ENCODE assay signal across 8 cellular contexts in the genomic region with DNA sequence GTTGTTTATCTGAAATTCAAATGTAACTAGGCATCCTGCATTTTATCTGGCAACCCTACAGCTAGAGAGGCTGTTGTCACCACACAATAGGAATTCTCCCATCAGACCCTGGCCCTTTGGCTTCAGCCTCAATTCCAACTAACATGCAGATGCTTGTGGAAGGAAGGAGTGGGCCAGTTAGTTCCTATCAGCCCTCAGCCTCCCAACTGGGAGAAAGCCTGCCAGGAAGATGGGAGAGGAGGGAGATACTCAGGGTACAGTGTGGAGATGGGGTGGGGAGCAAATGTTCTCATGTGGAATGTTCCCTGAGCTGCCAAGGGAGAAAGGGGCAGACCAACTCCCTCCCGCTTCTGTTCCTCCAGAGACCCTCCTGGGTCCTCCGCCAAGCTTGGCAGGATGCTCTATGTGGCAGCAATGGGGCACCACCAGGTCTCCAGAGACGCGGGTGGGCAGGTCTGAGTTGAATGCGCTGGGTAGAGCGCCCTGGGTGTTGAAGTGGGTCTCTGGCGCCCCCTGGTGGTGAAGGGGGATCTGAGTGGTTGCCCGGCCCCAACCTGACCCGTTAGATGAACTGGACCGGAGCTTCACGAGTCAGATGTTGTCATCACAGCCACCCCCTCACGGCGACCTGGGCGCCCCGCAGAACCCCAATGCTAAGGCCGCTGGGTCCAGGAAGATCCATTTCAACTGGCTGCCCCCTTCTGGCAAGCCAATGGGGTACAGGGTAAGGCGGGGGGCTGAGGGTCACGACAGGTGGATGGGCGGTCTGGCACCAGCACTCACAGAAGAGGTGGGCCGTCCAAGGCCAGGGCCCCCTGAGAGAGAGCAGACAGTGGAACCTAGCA. TPM values are rescaled to one million over a fixed set of nuclear protein-coding genes. Genes with fewer than 3 reads are reported as not detected.
DNase-seq lines count a peak whose midpoint lies in the region; ATAC-seq and TF ChIP-seq lines count a peak whose summit lies in the region.

No MANE protein-coding gene starts in this region.

- DNase-seq in GDM1 (lab: John Stamatoyannopoulos, UW) (peak; percentile 51), LNCaP clone FGC (ENCODE audit: low read depth) (no peak), RWPE1 (ENCODE audit: low spot score) (peak; percentile 55), fibroblast of the aortic adventitia (ENCODE audit: low read depth) (peak; percentile 71), stromal cell of bone marrow (ENCODE audit: low read depth) (peak; percentile 36)

- peaks cover 27 to 28% of the 10 kb centered on the region in 2 experiments for H3K4me1 ChIP-seq in neutrophil (ENCODE audit: control insufficient read depth in 1 of 2, insufficient read depth in 1 of 2, low read depth in 1 of 2, low read length in 1 of 2)

- H3K9me3 ChIP-seq in neutrophil = no peaks in the 10 kb centered on the region

- POLR2A ChIA-PET in RWPE1 (lab: Yijun Ruan, JAX; ENCODE audit: low non-redundant PET) = no interaction called here

- H3K9me3 Mint-ChIP-seq in activated T-helper 17 cell treated with anti-CD3 and anti-CD28 coated beads, Interleukin-2, amount 50 U/mL, for 72 hours = no peaks in the 10 kb centered on the region

- H3K4me3 ChIP-seq in LNCaP clone FGC (ENCODE audit: low read depth, low read length) = no peak overlapping the region
- H3K4me3 ChIP-seq in fibroblast of the aortic adventitia (ENCODE audit: low read depth, low read length) = no peak overlapping the region
- H3K4me3 ChIP-seq in neutrophil (ENCODE audit: low read depth in 1 of 2, low read length in 1 of 2) = no peak overlapping the region

- peaks cover 3% of the 10 kb centered on the region for H3K27me3 Mint-ChIP-seq in activated T-helper 17 cell treated with anti-CD3 and anti-CD28 coated beads, Interleukin-2, amount 50 U/mL, for 72 hours

- peak overlapping the region; percentile 98 for H3K27ac ChIP-seq in RWPE1
- H3K27ac ChIP-seq in neutrophil = no peak overlapping the region

- H3K36me3 ChIP-seq in neutrophil = no peaks in the 10 kb centered on the region

- TF ChIP-seq CTCF in LNCaP clone FGC (IDR thresholded peaks at IDR 0.05; ENCODE audit: control insufficient read depth, extremely low read depth, insufficient read depth) (peak; percentile 84), RWPE1 (conservative IDR thresholded peaks at IDR 0.05; ENCODE audit: low read depth) (peak; percentile 87), fibroblast of the aortic adventitia (IDR thresholded peaks at IDR 0.05; ENCODE audit: insufficient read depth, low read length) (peak; percentile 86), neutrophil (IDR thresholded peaks at IDR 0.05) (peak; percentile 88)

- CTCF ChIA-PET in RWPE1 (lab: Yijun Ruan, JAX) = interaction anchor here (0.6 to 2.7 kb wide), 19 partner anchors 9 to 155 kb away, joined by 3 to 21 read pairs (median 3); a partner anchor contains a TSS

- no peaks in the 10 kb centered on the region for H3K36me3 Mint-ChIP-seq in activated T-helper 17 cell treated with anti-CD3 and anti-CD28 coated beads, Interleukin-2, amount 50 U/mL, for 72 hours (ENCODE audit: low read depth)

- peaks cover 27% of the 10 kb centered on the region for H3K27me3 ChIP-seq in neutrophil

- no peak overlapping the region for H3K4me3 Mint-ChIP-seq in activated T-helper 17 cell treated with anti-CD3 and anti-CD28 coated beads, Interleukin-2, amount 50 U/mL, for 72 hours

- H3K4me1 Mint-ChIP-seq in activated T-helper 17 cell treated with anti-CD3 and anti-CD28 coated beads, Interleukin-2, amount 50 U/mL, for 72 hours = peaks cover 7% of the 10 kb centered on the region

- H3K27ac Mint-ChIP-seq in activated T-helper 17 cell treated with anti-CD3 and anti-CD28 coated beads, Interleukin-2, amount 50 U/mL, for 72 hours = no peak overlapping the region

- ATAC-seq in activated T-helper 17 cell treated with anti-CD3 and anti-CD28 coated beads, Interleukin-2, amount 50 U/mL, for 72 hours (replicated peaks) = peak; percentile 69
- no peak for ATAC-seq in GM19351 (IDR thresholded peaks at IDR 0.05; ENCODE audit: unreplicated experiment)

RNA-seq across cellular contexts. Expression of a gene that starts 15.2 kb away (rescaled TPM):
- total RNA-seq in activated T-helper 17 cell treated with anti-CD3 and anti-CD28 coated beads, Interleukin-2, amount 50 U/mL, for 72 hours = 10 to 100 TPM; 43.4 to 51.4 TPM
- 20.6 and 35.9 TPM in 2 replicates for total RNA-seq in fibroblast of the aortic adventitia (ENCODE audit: low replicate concordance)

RNA-seq across cellular contexts. Expression of a gene that starts 28.5 kb away (rescaled TPM):
- 1 to 10 TPM in 1 of 2 donors, under 1 TPM in 1; 0.54 to 1.2 TPM for total RNA-seq in activated T-helper 17 cell treated with anti-CD3 and anti-CD28 coated beads, Interleukin-2, amount 50 U/mL, for 72 hours
- total RNA-seq in fibroblast of the aortic adventitia (ENCODE audit: low replicate concordance) = 0.09 and 0.16 TPM in 2 replicates

RNA-seq across cellular contexts. Expression of a gene that starts 34.8 kb away (rescaled TPM):
- 10 to 100 TPM; 19.0 to 22.1 TPM for total RNA-seq in activated T-helper 17 cell treated with anti-CD3 and anti-CD28 coated beads, Interleukin-2, amount 50 U/mL, for 72 hours
- total RNA-seq in fibroblast of the aortic adventitia (ENCODE audit: low replicate concordance) = 18.0 and 30.2 TPM in 2 replicates
